Comparison of ENCODE assay signal across 8 cellular contexts in the genomic region with DNA sequence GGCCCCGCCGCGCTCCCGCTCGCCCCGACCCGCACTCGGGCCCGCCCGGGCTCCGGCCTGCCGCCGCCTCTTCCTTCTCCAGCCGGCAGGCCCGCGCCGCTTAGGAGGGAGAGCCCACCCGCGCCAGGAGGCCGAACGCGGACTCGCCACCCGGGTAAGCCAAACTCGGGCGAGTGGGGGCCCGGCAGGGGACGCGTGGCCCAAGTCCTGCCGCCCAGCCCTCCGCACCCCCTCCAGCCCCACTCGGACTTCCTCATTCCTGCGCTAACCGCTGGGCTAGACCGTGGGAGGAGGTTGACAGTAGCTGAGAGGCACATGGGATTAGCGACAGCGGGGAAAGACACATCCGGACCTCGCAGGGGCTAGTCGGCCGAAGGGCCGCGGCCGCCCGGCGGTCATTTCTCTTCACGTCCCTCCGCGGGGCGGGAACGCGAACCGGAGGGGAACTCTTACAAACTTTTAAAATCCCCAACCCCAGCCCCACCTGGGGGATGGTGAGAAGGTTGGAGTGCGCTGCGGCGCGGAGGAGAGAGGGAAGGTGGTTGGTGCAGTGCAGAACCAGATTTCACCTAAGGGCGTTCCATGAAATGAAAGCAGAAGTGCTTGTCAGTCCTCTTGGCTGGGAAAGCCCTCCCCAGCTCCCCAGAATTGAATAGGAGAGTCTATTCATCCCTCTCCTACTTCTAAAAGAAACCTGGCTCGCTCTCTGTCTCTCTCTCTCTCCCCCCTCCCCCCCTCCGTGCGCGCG. TPM values are rescaled to one million over a fixed set of nuclear protein-coding genes. Genes with fewer than 3 reads are reported as not detected.
DNase-seq lines count a peak whose midpoint lies in the region; ATAC-seq and TF ChIP-seq lines count a peak whose summit lies in the region.

No MANE protein-coding gene starts in this region.

- H4K20me1 ChIP-seq in SU-DHL-6 (ENCODE audit: low read depth, low read length), result no peaks in the 10 kb centered on the region

- H3K36me3 ChIP-seq in SU-DHL-6 (ENCODE audit: low read length) (no peaks in the 10 kb centered on the region), heart left ventricle (no peaks in the 10 kb centered on the region), uterus (no peaks in the 10 kb centered on the region)

- H3K4me3 ChIP-seq in SU-DHL-6 (ENCODE audit: insufficient read depth, low read length, poor library complexity, severe bottlenecking), result peak overlapping the region; percentile 68
- H3K4me3 ChIP-seq in heart left ventricle, result peak overlapping the region; percentile 70 to 98 (median 86)
- peak overlapping the region; percentile 54 to 92 for H3K4me3 ChIP-seq in uterus

- H3K9ac ChIP-seq in SU-DHL-6 (ENCODE audit: low read length), result peak overlapping the region; percentile 87

- TF ChIP-seq CTCF in SU-DHL-6 (IDR thresholded peaks at IDR 0.05; ENCODE audit: insufficient read depth, low read length, poor library complexity, severe bottlenecking), result no peak
- peak in 2 of 12 donors; percentile 4 for TF ChIP-seq CTCF in heart left ventricle (IDR thresholded peaks at IDR 0.05)
- peak in 1 of 4 experiments; percentile 0 for TF ChIP-seq CTCF in uterus (IDR thresholded peaks at IDR 0.05)

- H3K27ac ChIP-seq in SU-DHL-6 (ENCODE audit: low read depth, low read length) (peak overlapping the region; percentile 75), adipose tissue (ENCODE audit: low read depth, low read length) (peak overlapping the region; percentile 81), heart left ventricle (peak overlapping the region; percentile 95 to 99 (median 98)), uterus (peak overlapping the region; percentile 96 to 99)

- H3K79me2 ChIP-seq in SU-DHL-6 (ENCODE audit: insufficient read depth, low read length), result peaks cover 49% of the 10 kb centered on the region

- DNase-seq in GM03348 (ENCODE audit: low spot score) (peak; percentile 84), H4 (ENCODE audit: low spot score) (peak; percentile 73), LHCN-M2 (ENCODE audit: low read depth) (peak; percentile 79), heart left ventricle (peak; percentile 78 to 89 (median 82)), posterior vena cava (ENCODE audit: low spot score) (peak; percentile 94), uterus (peak; percentile 69 to 76)

- no peaks in the 10 kb centered on the region for H3K9me3 ChIP-seq in SU-DHL-6 (ENCODE audit: insufficient read depth, low read length)
- H3K9me3 ChIP-seq in heart left ventricle, result no peaks in the 10 kb centered on the region
- H3K9me3 ChIP-seq in uterus, result no peaks in the 10 kb centered on the region

- H3K4me1 ChIP-seq in heart left ventricle (peaks cover 15 to 52% (median 43%) of the 10 kb centered on the region in 12 donors), uterus (peaks cover 0 to 10% of the 10 kb centered on the region in 2 donors)

- H3K4me2 ChIP-seq in SU-DHL-6 (ENCODE audit: low read depth, low read length, poor library complexity, severe bottlenecking), result peak overlapping the region; percentile 96

- peak; percentile 77 to 88 (median 86) for ATAC-seq in heart left ventricle

- TF ChIP-seq POLR2A in heart left ventricle (IDR thresholded peaks at IDR 0.05) (no peak), uterus (IDR thresholded peaks at IDR 0.05) (peak in 1 of 2 donors; percentile 25)

- 0% methylated on average over 52 to 60 of the region's 63 CpGs for WGBS in adipose tissue, 3 donors
- WGBS in heart left ventricle, 4 donors, result 0 to 1% (median 0%) methylated on average over 19 to 63 of the region's 63 CpGs

- H2AFZ ChIP-seq in SU-DHL-6 (ENCODE audit: low read depth, low read length, severe bottlenecking), result peak overlapping the region; percentile 74

- H3K27me3 ChIP-seq in SU-DHL-6 (ENCODE audit: low read length) (no peaks in the 10 kb centered on the region), heart left ventricle (no peaks in the 10 kb centered on the region), uterus (no peaks in the 10 kb centered on the region)

- no peaks in the 10 kb centered on the region for H3K9me2 ChIP-seq in SU-DHL-6 (replicated peaks; ENCODE audit: insufficient read depth, low read length)

- intact Hi-C loops in heart left ventricle (cut with DNase I) (loop anchor here in 4 of 10 donors (2.0 to 10.0 kb wide), 12 partner anchors 50 to 595 kb away; a partner anchor contains a TSS), posterior vena cava (cut with DNase I) (loop anchor here in 1 of 2 donors (10.0 kb wide), 1 partner anchor 73 kb away; no protein-coding TSS in a partner anchor), uterus (cut with DNase I; ENCODE audit: low total_unique reads) (no loop called here)

- H3F3A ChIP-seq in SU-DHL-6 (ENCODE audit: insufficient read depth), result 0 out of 2 replicates have a peak, but pooled peaks cover 6% of the 10 kb centered on the region

RNA-seq across cellular contexts. Expression of a gene that starts 0.7 kb away (rescaled TPM):
- total RNA-seq in H4 (2014; rRNA removed; shearing (Covaris generic)), result 14.5 and 16.4 TPM in 2 replicates
- total RNA-seq in LHCN-M2 (2014; rRNA removed), result 16.6 and 22.0 TPM in 2 replicates
- polyA plus RNA-seq in LHCN-M2 (2012), result 14.1 TPM
- polyA plus RNA-seq in adipose tissue, result 10 to 100 TPM in 2 of 3 donors, 1 to 10 TPM in 1; 9.2 to 57.0 (median 22.9) TPM
- total RNA-seq in heart left ventricle, result 10 to 100 TPM; 15.9 to 34.1 (median 19.9) TPM
- polyA plus RNA-seq in heart left ventricle, result 10 to 100 TPM in 1 of 2 donors, 1 to 10 TPM in 1; 4.8 to 11.4 TPM
- 10 to 100 TPM; 31.4 to 35.7 TPM for total RNA-seq in posterior vena cava
- total RNA-seq in uterus, result 10 to 100 TPM; 18.8 to 56.3 (median 30.8) TPM

Comparison
In these comparisons a context has a peak if more than half of its experiments do, and no peak if none do; other contexts are left out.
1. Peak in every context shown above with its lines: DNase-seq, ATAC-seq, H3K4me3 ChIP-seq and H3K27ac ChIP-seq.